In genomic region chr19:4600082-4600481, GRCh38 we compare ENCODE assay signal across 33 cellular contexts.
"Had no signal": no experiment of that assay in that cellular context is flagged by ENCODE, and none has a peak within 500 bp of the region (broad histone marks: within the 10 kb centered on the region; RNA-seq: fewer than 3 reads in every experiment).

No MANE protein-coding gene starts in this region.

- H3K9me3 ChIP-seq: MG63 had no signal

- H3K36me3 ChIP-seq: MG63 had no signal

- H3K27me3 ChIP-seq: MG63 had no signal

- H3K4me3 ChIP-seq: MG63 had no signal

- DNase-seq: Karpas-422, Kasumi-1, MG63, MM.1S, MV-4-11, NCI-H1048, NCI-H1092, NCI-H1092 treated with DMSO at 0.1 percent for 48 hours, NCI-H1105, NCI-H1105 treated with DMSO at 0.1 percent for 48 hours, NCI-H1417 treated with DMSO at 0.1 percent for 48 hours, NCI-H1436, NCI-H1436 treated with DMSO at 0.1 percent for 48 hours, NCI-H146, NCI-H1694, NCI-H1694 treated with DMSO at 0.1 percent for 48 hours, NCI-H187, NCI-H187 treated with DMSO at 0.1 percent for 48 hours, NCI-H1930, NCI-H2029, NCI-H2029 treated with DMSO at 0.1 percent for 48 hours, NCI-H2081, NCI-H2081 treated with DMSO at 0.1 percent for 48 hours, NCI-H2107, NCI-H2171, NCI-H2227 treated with DMSO at 0.1 percent for 48 hours, NCI-H226, NCI-H345, NCI-H446, NCI-H446 treated with DMSO at 0.1 percent for 48 hours, NCI-H510A, NCI-H510A treated with DMSO at 0.1 percent for 48 hours, NCI-H524 had no signal
